10 cellular contexts compared by ENCODE assay signal in genomic region chr11:30914143-30914762, GRCh38.
A peak's percentile ranks its signal among the peaks of the same experiment; 100 is the strongest.
DNase-seq lines count a peak whose midpoint lies in the region; ATAC-seq and TF ChIP-seq lines count a peak whose summit lies in the region.
"Had no signal": no experiment of that assay in that cellular context is flagged by ENCODE, and none has a peak within 500 bp of the region (broad histone marks: within the 10 kb centered on the region; RNA-seq: fewer than 3 reads in every experiment).

No MANE protein-coding gene starts in this region.

- POLR2A ChIA-PET in HEK293 (lab: Yijun Ruan, JAX), result no interaction called here
- POLR2A ChIA-PET in CD4-positive, alpha-beta memory T cell (lab: Charles Lee; ENCODE audit: partially characterized antibody), result no interaction called here

- intact Hi-C loops in colonic mucosa (cut with DNase I) (no loop called here), right lobe of liver (cut with DNase I) (no loop called here)
- intact Hi-C loops in CD4-positive, alpha-beta memory T cell (cut with micrococcal nuclease), result no loop called here

- H3K4me1 ChIP-seq in HEK293 (ENCODE audit: control insufficient read depth, insufficient read depth, low read length) (no peaks in the 10 kb centered on the region), colonic mucosa (no peaks in the 10 kb centered on the region), right lobe of liver (no peaks in the 10 kb centered on the region)
- no peaks in the 10 kb centered on the region for H3K4me1 ChIP-seq in effector memory CD4-positive, alpha-beta T cell (ENCODE audit: control insufficient read depth, insufficient read depth, low read length, poor library complexity, severe bottlenecking)
- no peaks in the 10 kb centered on the region for H3K4me1 ChIP-seq in CD4-positive, alpha-beta memory T cell (ENCODE audit: insufficient read depth, low read length)
- H3K4me1 ChIP-seq: SJSA1 had no signal

- 46% methylated on average over 8 of the region's 8 CpGs for whole genome bisulfite sequencing in right lobe of liver (ENCODE audit: insufficient coverage, low coverage, low lambda C conversion rate, missing lambda C conversion rate)

- CTCF ChIA-PET in HEK293 (lab: Yijun Ruan, JAX), result interaction anchor here (0.5 to 3.0 kb wide), 36 partner anchors 9 to 1481 kb away, joined by 3 to 36 read pairs (median 4); partner anchors contain the start of gene MPPED2
- CTCF ChIA-PET in CD4-positive, alpha-beta memory T cell (lab: Charles Lee; ENCODE audit: partially characterized antibody), result interaction anchor here (0.7 to 1.8 kb wide), 2 partner anchors 11 to 510 kb away, joined by 3 to 4 read pairs; no protein-coding TSS in a partner anchor

- no peak overlapping the region for H3K4me3 ChIP-seq in HEK293 (ENCODE audit: low read depth, low read length)
- H3K4me3 ChIP-seq in colonic mucosa, result no peak overlapping the region
- H3K4me3 ChIP-seq in right lobe of liver, result no peak overlapping the region
- no peak overlapping the region for H3K4me3 ChIP-seq in effector memory CD4-positive, alpha-beta T cell (ENCODE audit: insufficient read depth, low read depth, low read length, poor library complexity, severe bottlenecking)
- H3K4me3 ChIP-seq in CD4-positive, alpha-beta memory T cell (ENCODE audit: low read length in 2 of 2), result no peak overlapping the region
- H3K4me3 ChIP-seq: SJSA1 had no signal

- H3K9me3 ChIP-seq in HEK293 (ENCODE audit: control insufficient read depth, insufficient read depth, low read depth, low read length), result no peaks in the 10 kb centered on the region
- no peaks in the 10 kb centered on the region for H3K9me3 ChIP-seq in colonic mucosa
- no peaks in the 10 kb centered on the region for H3K9me3 ChIP-seq in right lobe of liver
- H3K9me3 ChIP-seq in effector memory CD4-positive, alpha-beta T cell (ENCODE audit: control insufficient read depth, low read length), result no peaks in the 10 kb centered on the region
- H3K9me3 ChIP-seq in CD4-positive, alpha-beta memory T cell (ENCODE audit: control insufficient read depth in 1 of 2, low read length in 2 of 2), result no peaks in the 10 kb centered on the region
- H3K9me3 ChIP-seq: SJSA1 had no signal

- peak; percentile 81 for DNase-seq in ELF-1 (ENCODE audit: low read depth, low spot score)
- DNase-seq in NCI-H82 treated with DMSO at 0.1 percent for 48 hours (lab: John Stamatoyannopoulos, UW; ENCODE audit: unreplicated experiment), result peak; percentile 15
- peak; percentile 31 for DNase-seq in colonic mucosa
- peak in 1 of 3 donors; percentile 31 for DNase-seq in right lobe of liver
- DNase-seq in effector memory CD4-positive, alpha-beta T cell, result no peak
- DNase-seq in CD4-positive, alpha-beta memory T cell, result no peak
- DNase-seq: naive B cell had no signal

- no peaks in the 10 kb centered on the region for H3K36me3 ChIP-seq in HEK293 (ENCODE audit: control insufficient read depth in 2 of 2, insufficient read depth in 1 of 2, low read length in 2 of 2)
- no peaks in the 10 kb centered on the region for H3K36me3 ChIP-seq in colonic mucosa
- no peaks in the 10 kb centered on the region for H3K36me3 ChIP-seq in right lobe of liver
- H3K36me3 ChIP-seq in effector memory CD4-positive, alpha-beta T cell (ENCODE audit: control insufficient read depth, insufficient read depth, low read length), result no peaks in the 10 kb centered on the region
- H3K36me3 ChIP-seq in CD4-positive, alpha-beta memory T cell (ENCODE audit: insufficient read depth, low read length), result no peaks in the 10 kb centered on the region
- H3K36me3 ChIP-seq: SJSA1 had no signal

- H3K27me3 Mint-ChIP-seq in CD4-positive, alpha-beta memory T cell, result peaks cover 0 to 3% of the 10 kb centered on the region in 2 donors

- no peak overlapping the region for H3K27ac Mint-ChIP-seq in CD4-positive, alpha-beta memory T cell

- ATAC-seq in right lobe of liver, result peak in 3 of 4 donors; percentile 38 to 60 (median 44)
- no peak for ATAC-seq in GM21447 (IDR thresholded peaks at IDR 0.05; ENCODE audit: unreplicated experiment)

- TF ChIP-seq CTCF in HEK293 (tag by site-specific recombination; IDR thresholded peaks at IDR 0.05), result 0 out of 2 replicates have a peak, but pooled peaks have one; percentile 22
- peak; percentile 12 for TF ChIP-seq CTCF in colonic mucosa (IDR thresholded peaks at IDR 0.05)
- peak in 2 of 4 donors; percentile 14 to 26 for TF ChIP-seq CTCF in right lobe of liver (IDR thresholded peaks at IDR 0.05)

- no peak overlapping the region for H3K4me3 Mint-ChIP-seq in CD4-positive, alpha-beta memory T cell
- H3K4me3 Mint-ChIP-seq: naive B cell had no signal

- no peak overlapping the region for H3K27ac ChIP-seq in HEK293 (ENCODE audit: extremely low read depth, low read depth, low read length)
- no peak overlapping the region for H3K27ac ChIP-seq in colonic mucosa
- no peak overlapping the region for H3K27ac ChIP-seq in right lobe of liver
- H3K27ac ChIP-seq in effector memory CD4-positive, alpha-beta T cell (ENCODE audit: insufficient read depth, low read length, poor library complexity, severe bottlenecking), result no peak overlapping the region
- no peak overlapping the region for H3K27ac ChIP-seq in CD4-positive, alpha-beta memory T cell (ENCODE audit: low read depth, low read length)
- H3K27ac ChIP-seq: SJSA1 had no signal

- H3K9me3 Mint-ChIP-seq in CD4-positive, alpha-beta memory T cell, result no peaks in the 10 kb centered on the region
- H3K9me3 Mint-ChIP-seq: naive B cell had no signal

- H3K27me3 ChIP-seq in colonic mucosa, result no peaks in the 10 kb centered on the region
- H3K27me3 ChIP-seq in right lobe of liver, result no peaks in the 10 kb centered on the region
- H3K27me3 ChIP-seq in effector memory CD4-positive, alpha-beta T cell (replicated peaks; ENCODE audit: control insufficient read depth, insufficient read depth, low read length, poor library complexity, severe bottlenecking), result no peaks in the 10 kb centered on the region
- H3K27me3 ChIP-seq in CD4-positive, alpha-beta memory T cell (ENCODE audit: insufficient read depth, low read length), result no peaks in the 10 kb centered on the region

- no peak for TF ChIP-seq POLR2A in right lobe of liver (IDR thresholded peaks at IDR 0.05)

- H3K4me1 Mint-ChIP-seq in CD4-positive, alpha-beta memory T cell, result no peaks in the 10 kb centered on the region
- H3K4me1 Mint-ChIP-seq: naive B cell had no signal

- no peaks in the 10 kb centered on the region for H3K36me3 Mint-ChIP-seq in CD4-positive, alpha-beta memory T cell
- H3K36me3 Mint-ChIP-seq: naive B cell had no signal

- H3K9ac ChIP-seq in colonic mucosa (ENCODE audit: low read depth in 2 of 2, low read length in 2 of 2), result no peak overlapping the region

TF ChIP-seq in HEK293, 187 proteins besides CTCF, POLR2A, EP300 and RAD21:
- TF ChIP-seq BCL11A (tag by site-specific recombination; IDR thresholded peaks at IDR 0.05; ENCODE audit: low read depth), result no peak
- no peak for TF ChIP-seq KLF1 (tag by site-specific recombination; IDR thresholded peaks at IDR 0.05)
- no peak for TF ChIP-seq KLF9 (tag by site-specific recombination; IDR thresholded peaks at IDR 0.05; ENCODE audit: low read depth)
- peak; percentile 42 for TF ChIP-seq ZNF654 (tag by site-specific recombination; IDR thresholded peaks at IDR 0.05; ENCODE audit: low read depth)
- no peak for TF ChIP-seq ZNF18 (tag by site-specific recombination; IDR thresholded peaks at IDR 0.05)
- no peak for TF ChIP-seq ZNF157 (tag by site-specific recombination; IDR thresholded peaks at IDR 0.05)
- TF ChIP-seq ZBTB48 (tag by site-specific recombination; IDR thresholded peaks at IDR 0.05), result no peak
TF ChIP-seq in HEK293: peak in this region for 1.

Comparison
In these comparisons a context has a peak if more than half of its experiments do, and no peak if none do; other contexts are left out.
1. DNase-seq: peak in ELF-1 (single experiment), NCI-H82 treated with DMSO at 0.1 percent for 48 hours (single experiment) and colonic mucosa (single experiment); none in effector memory CD4-positive, alpha-beta T cell (0 of 3) and CD4-positive, alpha-beta memory T cell (0 of 5).